ENCODE assay signal across 8 cellular contexts in the genomic region with DNA sequence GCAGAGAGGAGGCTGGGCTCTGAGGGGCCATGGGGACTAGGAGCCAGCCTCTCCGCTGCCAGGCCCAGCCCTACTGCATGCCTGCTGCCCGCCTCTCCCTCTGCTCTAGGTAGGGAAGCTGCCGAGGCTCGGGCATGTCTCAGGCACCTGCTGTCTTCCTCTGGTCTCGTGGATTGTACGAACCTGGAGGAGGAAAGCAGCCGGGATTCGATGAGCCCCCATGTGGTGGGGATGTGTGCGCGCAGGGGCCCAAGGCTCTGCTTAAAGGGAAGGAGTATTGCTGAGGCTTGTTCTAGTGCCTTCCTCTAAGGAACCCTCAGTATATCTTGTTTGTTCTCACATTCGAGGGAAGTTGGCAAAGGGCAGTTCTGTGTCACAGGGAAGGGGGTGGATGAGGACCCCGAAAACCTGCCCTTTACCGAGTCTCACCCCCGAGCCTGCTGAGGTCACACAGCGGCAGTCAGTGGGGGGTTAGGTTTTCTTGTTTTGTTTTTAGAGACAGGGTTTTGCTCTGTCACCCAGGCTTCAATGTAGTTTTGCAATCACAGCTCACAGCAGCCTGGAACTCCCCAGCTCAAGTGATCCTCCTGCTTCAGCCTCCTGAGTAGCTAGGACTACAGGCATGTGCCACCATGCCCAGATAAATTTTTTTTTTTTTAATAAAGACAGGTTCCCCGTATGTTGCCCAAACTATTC. TPM values are rescaled to one million over a fixed set of nuclear protein-coding genes. Genes with fewer than 3 reads are reported as not detected.
DNase-seq lines count a peak whose midpoint lies in the region; ATAC-seq and TF ChIP-seq lines count a peak whose summit lies in the region.

No MANE protein-coding gene starts in this region.

- no peak for TF ChIP-seq CTCF in C4-2B (conservative IDR thresholded peaks at IDR 0.05)

- peak overlapping the region; percentile 95 for H3K27ac ChIP-seq in C4-2B

- DNase-seq in Jurkat, Clone E6-1 (ENCODE audit: low read depth, low spot score) = peak; percentile 51
- DNase-seq in SKM-1 treated with dmso at 0.1 percent for 144 hours (lab: John Stamatoyannopoulos, UW; ENCODE audit: unreplicated experiment) = peak; percentile 69
- DNase-seq in iris pigment epithelial cell (ENCODE audit: low read depth) = peak; percentile 47
- DNase-seq in sciatic nerve (ENCODE audit: low spot score) = no peak

- intact Hi-C loops in sciatic nerve (cut with DNase I) = no loop called here

- no peak for ATAC-seq in sciatic nerve
- ATAC-seq in GM18498 (IDR thresholded peaks at IDR 0.05; ENCODE audit: unreplicated experiment) = no peak
- no peak for ATAC-seq in activated T-helper 17 cell treated with anti-CD3 and anti-CD28 coated beads, Interleukin-2, amount 50 U/mL, for 72 hours (replicated peaks)
- no peak for ATAC-seq in HG02885 (IDR thresholded peaks at IDR 0.05; ENCODE audit: poor library complexity, unreplicated experiment)

- no peak overlapping the region for H3K27ac Mint-ChIP-seq in activated T-helper 17 cell treated with anti-CD3 and anti-CD28 coated beads, Interleukin-2, amount 50 U/mL, for 72 hours

- H3K4me3 Mint-ChIP-seq in activated T-helper 17 cell treated with anti-CD3 and anti-CD28 coated beads, Interleukin-2, amount 50 U/mL, for 72 hours = no peak overlapping the region

- no peaks in the 10 kb centered on the region for H3K27me3 Mint-ChIP-seq in activated T-helper 17 cell treated with anti-CD3 and anti-CD28 coated beads, Interleukin-2, amount 50 U/mL, for 72 hours

- no peak overlapping the region for H3K4me3 ChIP-seq in Jurkat, Clone E6-1 (ENCODE audit: low read length)

- H3K9me3 Mint-ChIP-seq in activated T-helper 17 cell treated with anti-CD3 and anti-CD28 coated beads, Interleukin-2, amount 50 U/mL, for 72 hours = no peaks in the 10 kb centered on the region

- H3K36me3 Mint-ChIP-seq in activated T-helper 17 cell treated with anti-CD3 and anti-CD28 coated beads, Interleukin-2, amount 50 U/mL, for 72 hours (ENCODE audit: low read depth) = no peaks in the 10 kb centered on the region

- H3K4me1 Mint-ChIP-seq in activated T-helper 17 cell treated with anti-CD3 and anti-CD28 coated beads, Interleukin-2, amount 50 U/mL, for 72 hours = no peaks in the 10 kb centered on the region

RNA-seq across cellular contexts. Expression of gene DAGLA, which starts 21.3 kb away (rescaled TPM):
- polyA plus RNA-seq in Jurkat, Clone E6-1 (2012; ENCODE audit: insufficient read depth, insufficient read length) = 1.7 TPM
- total RNA-seq in sciatic nerve = 4.8 TPM
- total RNA-seq in activated T-helper 17 cell treated with anti-CD3 and anti-CD28 coated beads, Interleukin-2, amount 50 U/mL, for 72 hours = under 1 TPM; 0.11 to 0.13 TPM

RNA-seq across cellular contexts. Expression of gene MYRF, which starts 51.0 kb away (rescaled TPM):
- polyA plus RNA-seq in Jurkat, Clone E6-1 (2012; ENCODE audit: insufficient read depth, insufficient read length) = 10.0 TPM
- total RNA-seq in sciatic nerve = 10.4 TPM
- 1 to 10 TPM; 1.2 to 5.9 TPM for total RNA-seq in activated T-helper 17 cell treated with anti-CD3 and anti-CD28 coated beads, Interleukin-2, amount 50 U/mL, for 72 hours
